Comparison of ENCODE assay signal across 7 cellular contexts in genomic region chr2:7118606-7119503, GRCh38.
A peak's percentile ranks its signal among the peaks of the same experiment; 100 is the strongest.
DNase-seq lines count a peak whose midpoint lies in the region; ATAC-seq and TF ChIP-seq lines count a peak whose summit lies in the region.

No MANE protein-coding gene starts in this region.

- no peaks in the 10 kb centered on the region for H4K20me1 ChIP-seq in MM.1S (ENCODE audit: insufficient read depth, low read length)

- ATAC-seq in gastrocnemius medialis: no peak

- H2AFZ ChIP-seq in MM.1S (ENCODE audit: low read length): no peak overlapping the region

- peaks cover 7% of the 10 kb centered on the region for H3K9me3 Mint-ChIP-seq in activated T-helper 2 cell treated with anti-CD3 and anti-CD28 coated beads, Interferon-gamma antibody, Interleukin-2, Interleukin-4, amounts not matched to agents 10 μg/mL and 5 μg/mL and 100 μg/mL, durations not matched to agents 14 hours and 24 hours and 36 hours

- DNase-seq in GM04503 (ENCODE audit: low read depth) (peak; percentile 10), MM.1S (no peak), WERI-Rb-1 (peak; percentile 50), iPS-NIHi7 (ENCODE audit: extremely low spot score) (peak; percentile 59), SW 1271 (lab: John Stamatoyannopoulos, UW) (no peak), gastrocnemius medialis (no peak)
- DNase-seq in activated T-helper 2 cell treated with anti-CD3 and anti-CD28 coated beads, Interferon-gamma antibody, Interleukin-2, Interleukin-4, amounts not matched to agents 10 μg/mL and 5 μg/mL and 100 μg/mL, durations not matched to agents 14 hours and 24 hours and 36 hours (ENCODE audit: low spot score): no peak

- no peaks in the 10 kb centered on the region for H3K36me3 Mint-ChIP-seq in activated T-helper 2 cell treated with anti-CD3 and anti-CD28 coated beads, Interferon-gamma antibody, Interleukin-2, Interleukin-4, amounts not matched to agents 10 μg/mL and 5 μg/mL and 100 μg/mL, durations not matched to agents 14 hours and 24 hours and 36 hours (ENCODE audit: low read depth)

- H3K27me3 Mint-ChIP-seq in activated T-helper 2 cell treated with anti-CD3 and anti-CD28 coated beads, Interferon-gamma antibody, Interleukin-2, Interleukin-4, amounts not matched to agents 10 μg/mL and 5 μg/mL and 100 μg/mL, durations not matched to agents 14 hours and 24 hours and 36 hours (ENCODE audit: low read depth): peaks cover 2% of the 10 kb centered on the region

- TF ChIP-seq CTCF in MM.1S (IDR thresholded peaks at IDR 0.05; ENCODE audit: low read length) (peak; percentile 52), WERI-Rb-1 (IDR thresholded peaks at IDR 0.05; ENCODE audit: low read depth, low read length) (peak; percentile 59; the same call in 1 of the 2 replicates), gastrocnemius medialis (IDR thresholded peaks at IDR 0.05 in 4 of 5, conservative IDR thresholded peaks at IDR 0.05 in 1 of 5) (peak in 2 of 5 experiments; percentile 9 to 21)

- H3K4me1 Mint-ChIP-seq in activated T-helper 2 cell treated with anti-CD3 and anti-CD28 coated beads, Interferon-gamma antibody, Interleukin-2, Interleukin-4, amounts not matched to agents 10 μg/mL and 5 μg/mL and 100 μg/mL, durations not matched to agents 14 hours and 24 hours and 36 hours (ENCODE audit: low read depth): no peaks in the 10 kb centered on the region

- H3K27ac ChIP-seq in MM.1S (ENCODE audit: low read length) (no peak overlapping the region), WERI-Rb-1 (no peak overlapping the region), gastrocnemius medialis (no peak overlapping the region)

- in situ Hi-C loops in gastrocnemius medialis (cut with MboI; ENCODE audit: low sequenced_read_pairs in 4 of 4): no loop called here

- H3K4me3 ChIP-seq in MM.1S (ENCODE audit: low read length) (no peak overlapping the region), WERI-Rb-1 (ENCODE audit: low read depth, low read length) (no peak overlapping the region), gastrocnemius medialis (no peak overlapping the region)

- H3K9me3 ChIP-seq in MM.1S (replicated peaks; ENCODE audit: insufficient read depth, low read length) (no peaks in the 10 kb centered on the region), WERI-Rb-1 (ENCODE audit: severe bottlenecking) (no peaks in the 10 kb centered on the region), gastrocnemius medialis (no peaks in the 10 kb centered on the region)

- no peak for TF ChIP-seq POLR2A in gastrocnemius medialis (IDR thresholded peaks at IDR 0.05)

- H3K27ac Mint-ChIP-seq in activated T-helper 2 cell treated with anti-CD3 and anti-CD28 coated beads, Interferon-gamma antibody, Interleukin-2, Interleukin-4, amounts not matched to agents 10 μg/mL and 5 μg/mL and 100 μg/mL, durations not matched to agents 14 hours and 24 hours and 36 hours: no peak overlapping the region

- no peaks in the 10 kb centered on the region for H3F3A ChIP-seq in MM.1S (ENCODE audit: insufficient read depth, low read length)

- no peaks in the 10 kb centered on the region for H3K4me1 ChIP-seq in MM.1S (ENCODE audit: low read length)
- no peaks in the 10 kb centered on the region for H3K4me1 ChIP-seq in gastrocnemius medialis

- H3K27me3 ChIP-seq in MM.1S (replicated peaks; ENCODE audit: insufficient read depth, low read length): no peaks in the 10 kb centered on the region
- H3K27me3 ChIP-seq in WERI-Rb-1 (ENCODE audit: insufficient read depth, low read depth, severe bottlenecking): no peaks in the 10 kb centered on the region
- H3K27me3 ChIP-seq in gastrocnemius medialis: no peaks in the 10 kb centered on the region

- H3K4me3 Mint-ChIP-seq in activated T-helper 2 cell treated with anti-CD3 and anti-CD28 coated beads, Interferon-gamma antibody, Interleukin-2, Interleukin-4, amounts not matched to agents 10 μg/mL and 5 μg/mL and 100 μg/mL, durations not matched to agents 14 hours and 24 hours and 36 hours (ENCODE audit: low read depth): no peak overlapping the region

- H3K4me2 ChIP-seq in MM.1S (ENCODE audit: low read depth, low read length): no peak overlapping the region

- no peak overlapping the region for H3K9ac ChIP-seq in MM.1S (ENCODE audit: low read length)

- intact Hi-C loops in activated T-helper 2 cell treated with anti-CD3 and anti-CD28 coated beads, Interferon-gamma antibody, Interleukin-2, Interleukin-4, amounts not matched to agents 10 μg/mL and 5 μg/mL and 100 μg/mL, durations not matched to agents 14 hours and 24 hours and 36 hours (cut with micrococcal nuclease): no loop called here
- intact Hi-C loops in gastrocnemius medialis (cut with DNase I; ENCODE audit: low total_unique reads): no loop called here

- no peaks in the 10 kb centered on the region for H3K79me2 ChIP-seq in MM.1S (ENCODE audit: low read length)

- no peaks in the 10 kb centered on the region for H3K36me3 ChIP-seq in MM.1S (replicated peaks; ENCODE audit: insufficient read depth, low read length)
- H3K36me3 ChIP-seq in WERI-Rb-1: no peaks in the 10 kb centered on the region
- H3K36me3 ChIP-seq in gastrocnemius medialis: no peaks in the 10 kb centered on the region

- H3K9me2 ChIP-seq in MM.1S (replicated peaks; ENCODE audit: insufficient read depth, low read length): no peaks in the 10 kb centered on the region

Comparison
In these comparisons a context has a peak if more than half of its experiments do, and no peak if none do; other contexts are left out.
1. DNase-seq: peak in GM04503 (single experiment), WERI-Rb-1 (single experiment) and iPS-NIHi7 (single experiment); none in MM.1S (single experiment), SW 1271 (0 of 2), activated T-helper 2 cell treated with anti-CD3 and anti-CD28 coated beads, Interferon-gamma antibody, Interleukin-2, Interleukin-4, amounts not matched to agents 10 μg/mL and 5 μg/mL and 100 μg/mL, durations not matched to agents 14 hours and 24 hours and 36 hours (single experiment) and gastrocnemius medialis (0 of 2).